ENCODE assay signal across 26 cellular contexts in genomic region chr6:117947234-117947633, GRCh38. TPM values are rescaled to one million over a fixed set of nuclear protein-coding genes. Genes with fewer than 3 reads are reported as not detected.
"Had no signal": no experiment of that assay in that cellular context is flagged by ENCODE, and none has a peak within 500 bp of the region (broad histone marks: within the 10 kb centered on the region; RNA-seq: fewer than 3 reads in every experiment).

No MANE protein-coding gene starts in this region.

- H3K27ac Mint-ChIP-seq: activated CD4-positive, alpha-beta memory T cell treated with anti-CD3 and anti-CD28 coated beads, Interleukin-2, amount 10 ng/mL, durations not matched to agents 7 days and 5 days; activated CD4-positive, alpha-beta T cell treated with anti-CD3 and anti-CD28 coated beads, Interleukin-2, amount 10 ng/mL, durations not matched to agents 7 days and 5 days; activated naive CD4-positive, alpha-beta T cell treated with anti-CD3 and anti-CD28 coated beads, Interleukin-2, amount 50 U/mL, for 24 hours; immature natural killer cell; mesothelial cell of epicardium; naive B cell; nephron progenitor cell; progenitor cell of endocrine pancreas had no signal

- DNase-seq: activated CD4-positive, alpha-beta memory T cell treated with anti-CD3 and anti-CD28 coated beads, Interleukin-2, amount 10 ng/mL, durations not matched to agents 7 days and 5 days; activated CD4-positive, alpha-beta T cell treated with anti-CD3 and anti-CD28 coated beads, Interleukin-2, amount 10 ng/mL, durations not matched to agents 7 days and 5 days; activated CD8-positive, alpha-beta memory T cell treated with anti-CD3 and anti-CD28 coated beads, Interleukin-2, amount 50 U/mL, for 48 hours; activated gamma-delta T cell; anterior cingulate cortex; body of pancreas; dermis blood vessel endothelial cell; effector CD4-positive, alpha-beta T cell; foreskin keratinocyte; heart left ventricle; hypothalamus; immature natural killer cell; kidney; left colon; naive B cell; nephron progenitor cell; ovary; stimulated activated CD4-positive, alpha-beta T cell treated with anti-CD3 and anti-CD28 coated beads, Interleukin-12 subunit alpha, Interleukin-12 subunit beta, amount 100 ng/mL, for 4 hours; stimulated activated CD4-positive, alpha-beta T cell treated with anti-CD3 and anti-CD28 coated beads, Interleukin-4, amount 100 ng/mL, for 1 hour; WERI-Rb-1 had no signal

- H3K4me3 Mint-ChIP-seq: activated CD4-positive, alpha-beta memory T cell treated with anti-CD3 and anti-CD28 coated beads, Interleukin-2, amount 10 ng/mL, durations not matched to agents 7 days and 5 days; activated CD4-positive, alpha-beta T cell treated with anti-CD3 and anti-CD28 coated beads, Interleukin-2, amount 10 ng/mL, durations not matched to agents 7 days and 5 days; activated naive CD4-positive, alpha-beta T cell treated with anti-CD3 and anti-CD28 coated beads, Interleukin-2, amount 50 U/mL, for 24 hours; immature natural killer cell; mesothelial cell of epicardium; naive B cell; nephron progenitor cell had no signal

- ATAC-seq: activated CD4-positive, CD25-positive, alpha-beta regulatory T cell treated with anti-CD3 and anti-CD28 coated beads, Interleukin-2, amount 50 U/mL, for 24 hours; body of pancreas; foreskin keratinocyte; heart left ventricle; left colon; sciatic nerve had no signal

- H3K36me3 Mint-ChIP-seq: activated naive CD4-positive, alpha-beta T cell treated with anti-CD3 and anti-CD28 coated beads, Interleukin-2, amount 50 U/mL, for 24 hours; immature natural killer cell; mesothelial cell of epicardium; naive B cell had no signal

- H3K9me3 Mint-ChIP-seq: activated CD4-positive, alpha-beta memory T cell treated with anti-CD3 and anti-CD28 coated beads, Interleukin-2, amount 10 ng/mL, durations not matched to agents 7 days and 5 days; activated CD4-positive, alpha-beta T cell treated with anti-CD3 and anti-CD28 coated beads, Interleukin-2, amount 10 ng/mL, durations not matched to agents 7 days and 5 days; activated naive CD4-positive, alpha-beta T cell treated with anti-CD3 and anti-CD28 coated beads, Interleukin-2, amount 50 U/mL, for 24 hours; immature natural killer cell; mesothelial cell of epicardium; naive B cell; nephron progenitor cell had no signal

- H3K27me3 Mint-ChIP-seq: activated CD4-positive, alpha-beta T cell treated with anti-CD3 and anti-CD28 coated beads, Interleukin-2, amount 10 ng/mL, durations not matched to agents 7 days and 5 days; progenitor cell of endocrine pancreas had no signal

- H3K4me1 Mint-ChIP-seq: activated CD4-positive, alpha-beta memory T cell treated with anti-CD3 and anti-CD28 coated beads, Interleukin-2, amount 10 ng/mL, durations not matched to agents 7 days and 5 days; activated CD4-positive, alpha-beta T cell treated with anti-CD3 and anti-CD28 coated beads, Interleukin-2, amount 10 ng/mL, durations not matched to agents 7 days and 5 days; activated naive CD4-positive, alpha-beta T cell treated with anti-CD3 and anti-CD28 coated beads, Interleukin-2, amount 50 U/mL, for 24 hours; immature natural killer cell; naive B cell had no signal

RNA-seq across cellular contexts. Expression of gene SLC35F1, which starts 40.2 kb away (rescaled TPM):
- total RNA-seq: activated CD4-positive, alpha-beta T cell treated with anti-CD3 and anti-CD28 coated beads, Interleukin-2, amount 10 ng/mL, durations not matched to agents 7 days and 5 days; dermis blood vessel endothelial cell; foreskin keratinocyte; T-helper 1 cell treated with Interleukin-12 subunit alpha and Interleukin-12 subunit beta and Interleukin-4 antibody, amounts not matched to agents 30 ng/mL and 1 ng/mL, for 36 hours had no signal
